ENCODE assay signal across 10 cellular contexts in genomic region chr15:92887869-92888268, GRCh38. TPM values are rescaled to one million over a fixed set of nuclear protein-coding genes. Genes with fewer than 3 reads are reported as not detected.
DNase-seq lines count a peak whose midpoint lies in the region; ATAC-seq and TF ChIP-seq lines count a peak whose summit lies in the region.
"Had no signal": no experiment of that assay in that cellular context is flagged by ENCODE, and none has a peak within 500 bp of the region (broad histone marks: within the 10 kb centered on the region; RNA-seq: fewer than 3 reads in every experiment).

No MANE protein-coding gene starts in this region.

- H3K4me3 ChIP-seq in IMR-90 (ENCODE audit: insufficient read depth, low read depth, low read length) (no peak overlapping the region), fibroblast of villous mesenchyme (ENCODE audit: low read depth, low read length) (peak overlapping the region; percentile 94), smooth muscle cell (peak overlapping the region; percentile 85)
- H3K4me3 ChIP-seq: lung had no signal

- H3K4me1 ChIP-seq in IMR-90 (ENCODE audit: control insufficient read depth, insufficient read depth, low read length), result no peaks in the 10 kb centered on the region
- peaks cover 38% of the 10 kb centered on the region for H3K4me1 ChIP-seq in smooth muscle cell (ENCODE audit: low read depth)

- no peak overlapping the region for H3K14ac ChIP-seq in IMR-90 (replicated peaks; ENCODE audit: low read depth, low read length)

- H3K27me3 ChIP-seq in IMR-90 (ENCODE audit: control insufficient read depth, insufficient read depth, low read length), result no peaks in the 10 kb centered on the region
- H3K27me3 ChIP-seq in smooth muscle cell (ENCODE audit: low read depth), result no peaks in the 10 kb centered on the region

- BruUV-seq in IMR-90 (replicated peaks; lab: Mats Ljungman, UMichigan), result no TSS peak

- CTCF ChIA-PET in IMR-90 (lab: Yijun Ruan, JAX), result no interaction called here
- CTCF ChIA-PET in activated CD8-positive, alpha-beta T cell treated with anti-CD3 and anti-CD28 coated beads, Interleukin-2, amount 10 ng/mL, durations not matched to agents 7 days and 5 days (lab: Charles Lee), result interaction anchor here (1.0 to 2.3 kb wide), 4 partner anchors 12 to 79 kb away, joined by 3 to 18 read pairs (median 6); partner anchors contain the start of gene CHD2

- dilution Hi-C loops in IMR-90 (cut with HindIII; ENCODE audit: low sequenced_read_pairs, unreplicated experiment), result no loop called here

- no peak overlapping the region for H2AK5ac ChIP-seq in IMR-90 (ENCODE audit: low read depth, low read length)

- peaks cover 99% of the 10 kb centered on the region for H3K79me2 ChIP-seq in smooth muscle cell (ENCODE audit: low read depth)

- peak overlapping the region; percentile 38; the same call in 1 of the 2 replicates for H3K23ac ChIP-seq in IMR-90 (ENCODE audit: low read depth, low read length)

- H3K4me3 Mint-ChIP-seq in activated CD8-positive, alpha-beta T cell treated with anti-CD3 and anti-CD28 coated beads, Interleukin-2, amount 10 ng/mL, durations not matched to agents 7 days and 5 days, result peak overlapping the region; percentile 64

- H3K9me1 ChIP-seq in IMR-90 (ENCODE audit: insufficient read depth, low read length), result no peaks in the 10 kb centered on the region; the same call in 1 of the 2 replicates

- no peak for DNase-seq in IMR-90
- DNase-seq in activated CD8-positive, alpha-beta T cell treated with anti-CD3 and anti-CD28 coated beads, Interleukin-2, amount 10 ng/mL, durations not matched to agents 7 days and 5 days, result no peak
- no peak for DNase-seq in fibroblast of villous mesenchyme (ENCODE audit: low read depth)
- DNase-seq in smooth muscle cell (lab: John Stamatoyannopoulos, UW; ENCODE audit: unreplicated experiment), result no peak
- DNase-seq in NCI-H510A (lab: John Stamatoyannopoulos, UW), result no peak
- DNase-seq in D341Med (ENCODE audit: low spot score), result no peak
- no peak for DNase-seq in HuH-7.5 (ENCODE audit: low spot score)
- DNase-seq: dermis blood vessel endothelial cell, NCI-H1048 had no signal

- WGBS in IMR-90 (ENCODE audit: extremely low coverage in 2 of 2, insufficient read length in 1 of 2), 2 experiments, result no CpG with 5 or more reads among the region's 3 CpGs
- 79% methylated on average over 3 of the region's 3 CpGs for WGBS in smooth muscle cell (ENCODE audit: low lambda C conversion rate)

- no peak for TF ChIP-seq RAD21 in IMR-90 (IDR thresholded peaks at IDR 0.05; ENCODE audit: low read length)

- intact Hi-C loops in IMR-90 (cut with micrococcal nuclease), result no loop called here

- no peaks in the 10 kb centered on the region for H3K27me3 Mint-ChIP-seq in activated CD8-positive, alpha-beta T cell treated with anti-CD3 and anti-CD28 coated beads, Interleukin-2, amount 10 ng/mL, durations not matched to agents 7 days and 5 days (ENCODE audit: low read depth)

- H4K20me1 ChIP-seq in IMR-90 (ENCODE audit: insufficient read depth, low read length) (peaks cover 32% of the 10 kb centered on the region; the same call in 1 of the 2 replicates), smooth muscle cell (ENCODE audit: low read depth) (peaks cover 80% of the 10 kb centered on the region)

- H2BK120ac ChIP-seq in IMR-90 (ENCODE audit: low read depth, low read length), result no peak overlapping the region

- H3K56ac ChIP-seq in IMR-90 (ENCODE audit: extremely low read depth, insufficient read depth, low read length), result no peak overlapping the region

- peak overlapping the region; percentile 19 for H2BK5ac ChIP-seq in IMR-90 (ENCODE audit: low read depth, low read length, poor library complexity, severe bottlenecking)

- H3K27ac Mint-ChIP-seq in activated CD8-positive, alpha-beta T cell treated with anti-CD3 and anti-CD28 coated beads, Interleukin-2, amount 10 ng/mL, durations not matched to agents 7 days and 5 days, result peak overlapping the region; percentile 39

- peaks cover 53% of the 10 kb centered on the region for H3K4me1 Mint-ChIP-seq in activated CD8-positive, alpha-beta T cell treated with anti-CD3 and anti-CD28 coated beads, Interleukin-2, amount 10 ng/mL, durations not matched to agents 7 days and 5 days (ENCODE audit: low read depth)

- H2AFZ ChIP-seq in IMR-90 (replicated peaks; ENCODE audit: low read length, poor library complexity), result no peak overlapping the region
- no peak overlapping the region for H2AFZ ChIP-seq in smooth muscle cell (ENCODE audit: low read depth)

- no peak overlapping the region for H4K5ac ChIP-seq in IMR-90 (ENCODE audit: low read depth, low read length)

- in situ Hi-C loops in IMR-90 (cut with MboI; ENCODE audit: low sequenced_read_pairs), result no loop called here

- no peak overlapping the region for H2BK20ac ChIP-seq in IMR-90 (ENCODE audit: low read depth, low read length)

- TF ChIP-seq POLR2A in IMR-90 (IDR thresholded peaks at IDR 0.05; ENCODE audit: low read depth, low read length), result no peak

- peaks cover 30% of the 10 kb centered on the region for H3F3A ChIP-seq in smooth muscle cell (ENCODE audit: low read depth)

- H3K4ac ChIP-seq in IMR-90 (ENCODE audit: low read depth, low read length), result no peak overlapping the region

- H2AK9ac ChIP-seq in IMR-90 (replicated peaks; ENCODE audit: low read depth, low read length, poor library complexity), result no peak overlapping the region

- no peaks in the 10 kb centered on the region for H3K9me3 Mint-ChIP-seq in activated CD8-positive, alpha-beta T cell treated with anti-CD3 and anti-CD28 coated beads, Interleukin-2, amount 10 ng/mL, durations not matched to agents 7 days and 5 days (ENCODE audit: insufficient read depth)

- H3K36me3 ChIP-seq in IMR-90 (ENCODE audit: control insufficient read depth, insufficient read depth, low read length) (peaks cover 41% of the 10 kb centered on the region), smooth muscle cell (ENCODE audit: low read depth) (peaks cover 26% of the 10 kb centered on the region)

- H3K9me3 ChIP-seq in IMR-90 (ENCODE audit: control insufficient read depth, insufficient read depth, low read length), result no peaks in the 10 kb centered on the region
- H3K9me3 ChIP-seq in smooth muscle cell (replicated peaks; ENCODE audit: low read depth), result no peaks in the 10 kb centered on the region

- H3K9ac ChIP-seq in IMR-90 (ENCODE audit: low read depth, low read length) (no peak overlapping the region), smooth muscle cell (ENCODE audit: low read depth) (no peak overlapping the region)

- H3K4me2 ChIP-seq in IMR-90 (ENCODE audit: low read depth, low read length) (peak overlapping the region; percentile 61), smooth muscle cell (peak overlapping the region; percentile 93)

- no peak overlapping the region for H3K18ac ChIP-seq in IMR-90 (ENCODE audit: low read depth, low read length)

- H4K8ac ChIP-seq in IMR-90 (ENCODE audit: low read depth in 2 of 2, low read length in 2 of 2), result no peak overlapping the region

- no peak overlapping the region for H3K27ac ChIP-seq in IMR-90 (ENCODE audit: insufficient read depth, low read length)
- peak overlapping the region; percentile 96 for H3K27ac ChIP-seq in smooth muscle cell (ENCODE audit: low read depth)

- no peak overlapping the region for H2BK15ac ChIP-seq in IMR-90 (ENCODE audit: low read depth, low read length)

- POLR2A ChIA-PET in IMR-90 (lab: Charles Lee; ENCODE audit: unreplicated experiment), result interaction anchor here (0.6 kb wide), 1 partner anchor 87 kb away, joined by 3 read pairs; no protein-coding TSS in a partner anchor
- POLR2A ChIA-PET in activated CD8-positive, alpha-beta T cell treated with anti-CD3 and anti-CD28 coated beads, Interleukin-2, amount 10 ng/mL, durations not matched to agents 7 days and 5 days (lab: Charles Lee), result interaction anchor here (3.7 to 8.8 kb wide), 2 partner anchors 17 to 78 kb away, joined by 36 to 594 read pairs; partner anchors contain the start of gene CHD2

- ATAC-seq in IMR-90 (ENCODE audit: low read depth), result no peak
- ATAC-seq in activated CD8-positive, alpha-beta T cell treated with anti-CD3 and anti-CD28 coated beads, Interleukin-2, amount 10 ng/mL, durations not matched to agents 7 days and 5 days, result no peak

- no peak overlapping the region for H4K91ac ChIP-seq in IMR-90 (ENCODE audit: insufficient read depth, low read depth, low read length)

- peaks cover 0 to 6% of the 10 kb centered on the region in 2 experiments; a peak in 3 of 4 replicates for H3K79me1 ChIP-seq in IMR-90 (ENCODE audit: low read depth in 1 of 2, low read length in 2 of 2)

- H3K36me3 Mint-ChIP-seq in activated CD8-positive, alpha-beta T cell treated with anti-CD3 and anti-CD28 coated beads, Interleukin-2, amount 10 ng/mL, durations not matched to agents 7 days and 5 days (ENCODE audit: low read depth), result peaks cover 88% of the 10 kb centered on the region

- no peak for TF ChIP-seq CTCF in IMR-90 (conservative IDR thresholded peaks at IDR 0.05; ENCODE audit: low read depth, low read length)
- TF ChIP-seq CTCF in fibroblast of villous mesenchyme (IDR thresholded peaks at IDR 0.05; ENCODE audit: insufficient read depth, low read depth, low read length), result no peak
- no peak for TF ChIP-seq CTCF in smooth muscle cell (IDR thresholded peaks at IDR 0.05; ENCODE audit: borderline replicate concordance, insufficient read depth, poor library complexity, severe bottlenecking)

TF ChIP-seq in IMR-90, 13 proteins besides CTCF, POLR2A, EP300 and RAD21:
- TF ChIP-seq MAFK (IDR thresholded peaks at IDR 0.05; ENCODE audit: low read depth, low read length), result peak; percentile 36; the same call in 1 of the 2 replicates
- TF ChIP-seq BHLHE40 (IDR thresholded peaks at IDR 0.05; ENCODE audit: low read depth, low read length), result no peak
- no peak for TF ChIP-seq NFE2L2 (IDR thresholded peaks at IDR 0.05; ENCODE audit: low read depth, low read length)

RNA-seq across cellular contexts. Expression of gene CHD2, which starts 12.3 kb away (rescaled TPM):
- total RNA-seq in IMR-90 (2012; rRNA removed), result 64.7 and 71.4 TPM in 2 replicates
- 37.8 and 44.9 TPM in 2 replicates for polyA plus RNA-seq in IMR-90 (2012; rRNA removed)
- 9.0 and 12.0 TPM in 2 replicates for polyA plus RNA-seq in IMR-90 (2012; cell fraction: cytosol; rRNA removed)
- 54.1 and 206 TPM in 2 replicates for polyA plus RNA-seq in IMR-90 (2012; cell fraction: nucleus; rRNA removed; ENCODE audit: low replicate concordance)
- 100 to 1,000 TPM; 137 to 144 TPM for total RNA-seq in activated CD8-positive, alpha-beta T cell treated with anti-CD3 and anti-CD28 coated beads, Interleukin-2, amount 10 ng/mL, durations not matched to agents 7 days and 5 days
- total RNA-seq in fibroblast of villous mesenchyme, result 85.7 and 102 TPM in 2 replicates
- 99.2 and 132 TPM in 2 replicates for total RNA-seq in smooth muscle cell
- 64.4 and 81.6 TPM in 2 replicates for polyA plus RNA-seq in smooth muscle cell
